ENCODE assay signal across 2 cellular contexts in the genomic region with DNA sequence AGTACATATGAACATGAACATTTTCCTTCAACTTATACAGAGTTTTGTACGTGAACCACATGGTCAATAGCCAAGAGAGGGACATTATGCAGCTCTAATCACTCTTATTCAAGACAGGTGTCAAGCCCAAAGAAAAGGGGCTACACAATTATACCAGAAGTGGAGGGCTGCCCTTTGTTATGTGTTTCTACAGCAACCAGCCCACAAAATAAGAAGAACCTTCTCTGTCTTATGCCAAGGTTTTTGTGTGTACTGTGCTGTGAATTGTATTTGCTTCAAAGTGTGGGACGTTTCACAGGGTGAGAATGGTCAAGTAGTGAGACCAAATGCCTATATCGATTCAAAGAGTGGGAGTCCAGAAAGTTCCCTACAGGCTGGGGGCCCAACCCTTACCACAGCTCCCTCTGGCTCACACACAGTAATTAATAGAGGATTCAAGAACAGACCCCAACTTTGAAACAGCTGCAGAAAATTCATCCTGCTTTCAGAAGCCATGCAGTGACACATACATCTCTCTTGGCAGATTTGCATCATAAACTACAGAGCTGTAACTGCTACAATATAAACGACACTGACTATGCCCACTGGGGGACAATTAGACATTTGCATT.
TF ChIP-seq lines count a peak whose summit lies in the region.

No MANE protein-coding gene starts in this region.

TF ChIP-seq in GM23338, 12 proteins besides CTCF, POLR2A, EP300 and RAD21 (continued from another document and continues in another):
- TF ChIP-seq STAT1 (IDR thresholded peaks at IDR 0.05; ENCODE audit: unreplicated experiment), result no peak
- TF ChIP-seq EZH2 (IDR thresholded peaks at IDR 0.05; ENCODE audit: low read depth, unreplicated experiment), result no peak
- no peak for TF ChIP-seq NANOG (IDR thresholded peaks at IDR 0.05; ENCODE audit: borderline replicate concordance)
- TF ChIP-seq JUNB (IDR thresholded peaks at IDR 0.05; ENCODE audit: unreplicated experiment), result no peak
- TF ChIP-seq, protein P1, sequence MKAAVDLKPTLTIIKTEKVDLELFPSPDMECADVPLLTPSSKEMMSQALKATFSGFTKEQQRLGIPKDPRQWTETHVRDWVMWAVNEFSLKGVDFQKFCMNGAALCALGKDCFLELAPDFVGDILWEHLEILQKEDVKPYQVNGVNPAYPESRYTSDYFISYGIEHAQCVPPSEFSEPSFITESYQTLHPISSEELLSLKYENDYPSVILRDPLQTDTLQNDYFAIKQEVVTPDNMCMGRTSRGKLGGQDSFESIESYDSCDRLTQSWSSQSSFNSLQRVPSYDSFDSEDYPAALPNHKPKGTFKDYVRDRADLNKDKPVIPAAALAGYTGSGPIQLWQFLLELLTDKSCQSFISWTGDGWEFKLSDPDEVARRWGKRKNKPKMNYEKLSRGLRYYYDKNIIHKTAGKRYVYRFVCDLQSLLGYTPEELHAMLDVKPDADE (IDR thresholded peaks at IDR 0.05), result no peak
- TF ChIP-seq, protein P2, sequence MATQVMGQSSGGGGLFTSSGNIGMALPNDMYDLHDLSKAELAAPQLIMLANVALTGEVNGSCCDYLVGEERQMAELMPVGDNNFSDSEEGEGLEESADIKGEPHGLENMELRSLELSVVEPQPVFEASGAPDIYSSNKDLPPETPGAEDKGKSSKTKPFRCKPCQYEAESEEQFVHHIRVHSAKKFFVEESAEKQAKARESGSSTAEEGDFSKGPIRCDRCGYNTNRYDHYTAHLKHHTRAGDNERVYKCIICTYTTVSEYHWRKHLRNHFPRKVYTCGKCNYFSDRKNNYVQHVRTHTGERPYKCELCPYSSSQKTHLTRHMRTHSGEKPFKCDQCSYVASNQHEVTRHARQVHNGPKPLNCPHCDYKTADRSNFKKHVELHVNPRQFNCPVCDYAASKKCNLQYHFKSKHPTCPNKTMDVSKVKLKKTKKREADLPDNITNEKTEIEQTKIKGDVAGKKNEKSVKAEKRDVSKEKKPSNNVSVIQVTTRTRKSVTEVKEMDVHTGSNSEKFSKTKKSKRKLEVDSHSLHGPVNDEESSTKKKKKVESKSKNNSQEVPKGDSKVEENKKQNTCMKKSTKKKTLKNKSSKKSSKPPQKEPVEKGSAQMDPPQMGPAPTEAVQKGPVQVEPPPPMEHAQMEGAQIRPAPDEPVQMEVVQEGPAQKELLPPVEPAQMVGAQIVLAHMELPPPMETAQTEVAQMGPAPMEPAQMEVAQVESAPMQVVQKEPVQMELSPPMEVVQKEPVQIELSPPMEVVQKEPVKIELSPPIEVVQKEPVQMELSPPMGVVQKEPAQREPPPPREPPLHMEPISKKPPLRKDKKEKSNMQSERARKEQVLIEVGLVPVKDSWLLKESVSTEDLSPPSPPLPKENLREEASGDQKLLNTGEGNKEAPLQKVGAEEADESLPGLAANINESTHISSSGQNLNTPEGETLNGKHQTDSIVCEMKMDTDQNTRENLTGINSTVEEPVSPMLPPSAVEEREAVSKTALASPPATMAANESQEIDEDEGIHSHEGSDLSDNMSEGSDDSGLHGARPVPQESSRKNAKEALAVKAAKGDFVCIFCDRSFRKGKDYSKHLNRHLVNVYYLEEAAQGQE (IDR thresholded peaks at IDR 0.05; ENCODE audit: unreplicated experiment), result no peak
- no peak for TF ChIP-seq ZNF331 (CRISPR knock-in tag; IDR thresholded peaks at IDR 0.05; ENCODE audit: low read depth)
- no peak for TF ChIP-seq POLR2AphosphoS5 (IDR thresholded peaks at IDR 0.05; ENCODE audit: low read depth)
- TF ChIP-seq EZH2phosphoT487 (IDR thresholded peaks at IDR 0.05; ENCODE audit: unreplicated experiment), result no peak

TF ChIP-seq in neural cell, 6 proteins besides CTCF, POLR2A, EP300 and RAD21:
- TF ChIP-seq SMC3 (conservative IDR thresholded peaks at IDR 0.05; ENCODE audit: poor library complexity) (no peak), POLR2AphosphoS5 (IDR thresholded peaks at IDR 0.05) (no peak), EZH2 (IDR thresholded peaks at IDR 0.05; ENCODE audit: borderline replicate concordance, insufficient read depth, low read length, poor library complexity, severe bottlenecking) (no peak), MXI1 (conservative IDR thresholded peaks at IDR 0.05; ENCODE audit: poor library complexity, severe bottlenecking) (no peak), TAF1 (IDR thresholded peaks at IDR 0.05; ENCODE audit: low read depth) (no peak)
- TF ChIP-seq, protein P2 (IDR thresholded peaks at IDR 0.05; ENCODE audit: borderline replicate concordance), result no peak
